1 cellular context compared by ENCODE assay signal in the genomic region with DNA sequence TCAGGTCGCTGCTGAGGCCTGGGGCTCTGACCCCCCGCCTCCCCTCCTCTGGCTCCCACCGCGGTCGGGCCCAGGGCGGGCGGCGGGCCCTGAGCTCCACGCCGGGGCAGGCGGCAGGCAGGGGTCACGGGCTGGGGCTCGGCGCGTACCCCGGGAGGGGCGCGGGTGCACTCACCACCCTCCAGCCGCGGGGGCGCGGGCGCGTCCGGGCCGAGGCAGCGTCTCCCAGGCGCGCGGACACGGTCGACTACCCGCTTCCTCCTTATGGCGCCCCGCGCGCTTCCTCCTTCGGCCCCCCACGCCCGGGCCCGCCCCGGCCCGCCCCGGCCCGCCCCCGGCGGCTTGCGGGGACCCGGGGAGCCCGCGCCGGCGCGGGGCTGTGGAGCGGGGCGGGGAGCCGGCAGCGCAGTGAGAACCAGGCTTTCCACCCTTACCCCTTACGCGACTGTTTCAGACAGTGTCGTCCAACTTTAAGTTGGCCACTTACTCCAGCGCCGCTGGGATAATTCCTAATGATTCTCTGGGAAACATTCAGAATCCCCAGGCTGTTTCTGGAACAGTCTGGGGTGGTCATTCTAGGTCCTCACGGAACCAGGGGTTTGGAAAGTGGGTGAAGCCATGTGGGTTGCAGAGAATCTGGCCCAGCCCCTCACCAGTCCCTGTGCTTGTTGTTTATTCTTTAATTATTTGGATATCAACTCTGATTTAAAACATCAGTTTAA.
TF ChIP-seq lines count a peak whose summit lies in the region.

TSS of gene BID (minus strand) at position 264 of the 722 bp plus-strand sequence. CDS start 24,353 bp downstream, outside the sequence.

TF ChIP-seq in GM12878, 131 proteins besides CTCF, POLR2A, EP300 and RAD21 (continued from another document):
- TF ChIP-seq, protein P1, sequence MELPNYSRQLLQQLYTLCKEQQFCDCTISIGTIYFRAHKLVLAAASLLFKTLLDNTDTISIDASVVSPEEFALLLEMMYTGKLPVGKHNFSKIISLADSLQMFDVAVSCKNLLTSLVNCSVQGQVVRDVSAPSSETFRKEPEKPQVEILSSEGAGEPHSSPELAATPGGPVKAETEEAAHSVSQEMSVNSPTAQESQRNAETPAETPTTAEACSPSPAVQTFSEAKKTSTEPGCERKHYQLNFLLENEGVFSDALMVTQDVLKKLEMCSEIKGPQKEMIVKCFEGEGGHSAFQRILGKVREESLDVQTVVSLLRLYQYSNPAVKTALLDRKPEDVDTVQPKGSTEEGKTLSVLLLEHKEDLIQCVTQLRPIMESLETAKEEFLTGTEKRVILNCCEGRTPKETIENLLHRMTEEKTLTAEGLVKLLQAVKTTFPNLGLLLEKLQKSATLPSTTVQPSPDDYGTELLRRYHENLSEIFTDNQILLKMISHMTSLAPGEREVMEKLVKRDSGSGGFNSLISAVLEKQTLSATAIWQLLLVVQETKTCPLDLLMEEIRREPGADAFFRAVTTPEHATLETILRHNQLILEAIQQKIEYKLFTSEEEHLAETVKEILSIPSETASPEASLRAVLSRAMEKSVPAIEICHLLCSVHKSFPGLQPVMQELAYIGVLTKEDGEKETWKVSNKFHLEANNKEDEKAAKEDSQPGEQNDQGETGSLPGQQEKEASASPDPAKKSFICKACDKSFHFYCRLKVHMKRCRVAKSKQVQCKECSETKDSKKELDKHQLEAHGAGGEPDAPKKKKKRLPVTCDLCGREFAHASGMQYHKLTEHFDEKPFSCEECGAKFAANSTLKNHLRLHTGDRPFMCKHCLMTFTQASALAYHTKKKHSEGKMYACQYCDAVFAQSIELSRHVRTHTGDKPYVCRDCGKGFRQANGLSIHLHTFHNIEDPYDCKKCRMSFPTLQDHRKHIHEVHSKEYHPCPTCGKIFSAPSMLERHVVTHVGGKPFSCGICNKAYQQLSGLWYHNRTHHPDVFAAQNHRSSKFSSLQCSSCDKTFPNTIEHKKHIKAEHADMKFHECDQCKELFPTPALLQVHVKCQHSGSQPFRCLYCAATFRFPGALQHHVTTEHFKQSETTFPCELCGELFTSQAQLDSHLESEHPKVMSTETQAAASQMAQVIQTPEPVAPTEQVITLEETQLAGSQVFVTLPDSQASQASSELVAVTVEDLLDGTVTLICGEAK (IDR thresholded peaks at IDR 0.05; ENCODE audit: borderline replicate concordance), result no peak
- TF ChIP-seq IKZF1 (conservative IDR thresholded peaks at IDR 0.05) (peak; percentile 79), RELA (IDR thresholded peaks at IDR 0.05; ENCODE audit: borderline replicate concordance, partially characterized antibody) (peak; percentile 30), IRF3 (IDR thresholded peaks at IDR 0.05) (no peak), IKZF2 (IDR thresholded peaks at IDR 0.05) (0 out of 4 replicates have a peak, but pooled peaks of 1 of the 2 experiments have one; percentile 20), SMARCA5 (IDR thresholded peaks at IDR 0.05) (peak; percentile 17; the same call in 1 of the 2 replicates), NR2F1 (conservative IDR thresholded peaks at IDR 0.05) (peak; percentile 75), RB1 (IDR thresholded peaks at IDR 0.05; ENCODE audit: borderline replicate concordance) (no peak), ZNF687 (IDR thresholded peaks at IDR 0.05) (0 out of 2 replicates have a peak, but pooled peaks have one; percentile 49), PAX5 (IDR thresholded peaks at IDR 0.05; ENCODE audit: borderline replicate concordance, low read depth, low read length) (peak; percentile 82), BACH1 (IDR thresholded peaks at IDR 0.05; ENCODE audit: borderline replicate concordance) (peak; percentile 44; the same call in 1 of the 2 replicates), MYC (IDR thresholded peaks at IDR 0.05; ENCODE audit: insufficient read depth, insufficient read length, insufficient replicate concordance, low read length, severe bottlenecking) (peak; percentile 40), SPI1 (IDR thresholded peaks at IDR 0.05; ENCODE audit: borderline replicate concordance, insufficient read depth, low read depth, low read length) (0 out of 2 replicates have a peak, but pooled peaks have one; percentile 37), GATAD2B (conservative IDR thresholded peaks at IDR 0.05; ENCODE audit: low read depth) (peak; percentile 88), BHLHE40 (IDR thresholded peaks at IDR 0.05; ENCODE audit: borderline replicate concordance in 1 of 2, low read depth in 2 of 2, low read length in 1 of 2) (peak in 1 of 2 experiments; percentile 60; a peak in 2 of 4 replicates), LARP7 (IDR thresholded peaks at IDR 0.05) (peak; percentile 83), STAT1 (conservative IDR thresholded peaks at IDR 0.05) (no peak), SREBF2 (IDR thresholded peaks at IDR 0.05; ENCODE audit: low read length) (no peak), RBBP5 (conservative IDR thresholded peaks at IDR 0.05) (no peak), HCFC1 (IDR thresholded peaks at IDR 0.05; ENCODE audit: low read length) (no peak), DPF2 (IDR thresholded peaks at IDR 0.05) (peak; percentile 93)
- TF ChIP-seq, protein P2, sequence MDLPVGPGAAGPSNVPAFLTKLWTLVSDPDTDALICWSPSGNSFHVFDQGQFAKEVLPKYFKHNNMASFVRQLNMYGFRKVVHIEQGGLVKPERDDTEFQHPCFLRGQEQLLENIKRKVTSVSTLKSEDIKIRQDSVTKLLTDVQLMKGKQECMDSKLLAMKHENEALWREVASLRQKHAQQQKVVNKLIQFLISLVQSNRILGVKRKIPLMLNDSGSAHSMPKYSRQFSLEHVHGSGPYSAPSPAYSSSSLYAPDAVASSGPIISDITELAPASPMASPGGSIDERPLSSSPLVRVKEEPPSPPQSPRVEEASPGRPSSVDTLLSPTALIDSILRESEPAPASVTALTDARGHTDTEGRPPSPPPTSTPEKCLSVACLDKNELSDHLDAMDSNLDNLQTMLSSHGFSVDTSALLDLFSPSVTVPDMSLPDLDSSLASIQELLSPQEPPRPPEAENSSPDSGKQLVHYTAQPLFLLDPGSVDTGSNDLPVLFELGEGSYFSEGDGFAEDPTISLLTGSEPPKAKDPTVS (IDR thresholded peaks at IDR 0.05; ENCODE audit: low read depth, low read length), result no peak
- TF ChIP-seq, protein P3, sequence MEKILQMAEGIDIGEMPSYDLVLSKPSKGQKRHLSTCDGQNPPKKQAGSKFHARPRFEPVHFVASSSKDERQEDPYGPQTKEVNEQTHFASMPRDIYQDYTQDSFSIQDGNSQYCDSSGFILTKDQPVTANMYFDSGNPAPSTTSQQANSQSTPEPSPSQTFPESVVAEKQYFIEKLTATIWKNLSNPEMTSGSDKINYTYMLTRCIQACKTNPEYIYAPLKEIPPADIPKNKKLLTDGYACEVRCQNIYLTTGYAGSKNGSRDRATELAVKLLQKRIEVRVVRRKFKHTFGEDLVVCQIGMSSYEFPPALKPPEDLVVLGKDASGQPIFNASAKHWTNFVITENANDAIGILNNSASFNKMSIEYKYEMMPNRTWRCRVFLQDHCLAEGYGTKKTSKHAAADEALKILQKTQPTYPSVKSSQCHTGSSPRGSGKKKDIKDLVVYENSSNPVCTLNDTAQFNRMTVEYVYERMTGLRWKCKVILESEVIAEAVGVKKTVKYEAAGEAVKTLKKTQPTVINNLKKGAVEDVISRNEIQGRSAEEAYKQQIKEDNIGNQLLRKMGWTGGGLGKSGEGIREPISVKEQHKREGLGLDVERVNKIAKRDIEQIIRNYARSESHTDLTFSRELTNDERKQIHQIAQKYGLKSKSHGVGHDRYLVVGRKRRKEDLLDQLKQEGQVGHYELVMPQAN (conservative IDR thresholded peaks at IDR 0.05), result peak; percentile 69
